ENCODE assay signal across 15 cellular contexts in the genomic region with DNA sequence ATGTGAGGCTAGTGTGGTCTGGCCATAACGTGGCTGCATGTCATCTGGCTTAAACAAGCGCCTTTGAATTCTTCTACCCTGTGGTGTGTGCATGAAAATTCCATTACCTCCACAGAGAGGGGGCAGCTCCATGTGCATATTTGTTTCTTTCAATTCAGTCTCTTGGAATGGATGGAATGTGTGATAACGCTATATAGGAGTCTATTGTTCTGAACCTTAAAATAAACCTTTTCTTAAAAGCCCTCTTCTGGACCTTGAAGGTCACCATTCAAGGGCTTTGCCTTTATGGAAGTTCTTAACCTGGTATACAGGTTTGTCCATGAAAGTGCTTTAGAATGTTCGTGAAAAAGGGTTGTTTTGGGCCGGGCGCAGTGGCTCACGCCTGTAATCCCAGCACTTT.
DNase-seq lines count a peak whose midpoint lies in the region; ATAC-seq, FAIRE-seq and TF ChIP-seq lines count a peak whose summit lies in the region.
"Had no signal": no experiment of that assay in that cellular context is flagged by ENCODE, and none has a peak within 500 bp of the region (broad histone marks: within the 10 kb centered on the region; RNA-seq: fewer than 3 reads in every experiment).

No MANE protein-coding gene starts in this region.

- 83% methylated on average over 7 of the region's 7 CpGs for WGBS in prostate gland
- 73 to 80% methylated on average over 7 of the region's 7 CpGs for WGBS in body of pancreas, 2 donors

- no peak for FAIRE-seq in endothelial cell of umbilical vein (lab: Jason Lieb, UNC)

- BruUV-seq in endothelial cell of umbilical vein (replicated peaks; lab: Mats Ljungman, UMichigan) = no TSS peak

- no peaks in the 10 kb centered on the region for H3K9me1 ChIP-seq in endothelial cell of umbilical vein (replicated peaks; ENCODE audit: control insufficient read depth, extremely low read depth, insufficient read depth, low read length)

- no peaks in the 10 kb centered on the region for H4K20me1 ChIP-seq in endothelial cell of umbilical vein (replicated peaks; ENCODE audit: control insufficient read depth, extremely low read depth, insufficient read depth, low read length)

- H2AFZ ChIP-seq in endothelial cell of umbilical vein (ENCODE audit: low read depth, low read length) = peak overlapping the region; percentile 52

- dilution Hi-C loops in endothelial cell of umbilical vein (cut with MboI; ENCODE audit: extremely low pct_ligation_motif_present, low sequenced_read_pairs) = no loop called here

- no peaks in the 10 kb centered on the region for H3K79me2 ChIP-seq in endothelial cell of umbilical vein (ENCODE audit: control insufficient read depth, insufficient read depth, low read length)

- TF ChIP-seq CTCF in endothelial cell of umbilical vein (IDR thresholded peaks at IDR 0.05; ENCODE audit: extremely low read depth in 1 of 2, insufficient read depth in 1 of 2, low read depth in 1 of 2, low read length in 2 of 2) = no peak
- TF ChIP-seq CTCF in prostate gland (IDR thresholded peaks at IDR 0.05) = no peak
- no peak for TF ChIP-seq CTCF in body of pancreas (IDR thresholded peaks at IDR 0.05)

- H3K4me3 ChIP-seq in endothelial cell of umbilical vein (replicated peaks in 1 of 3; ENCODE audit: insufficient read depth in 1 of 3, low read depth in 1 of 3, low read length in 3 of 3) (no peak overlapping the region), prostate gland (no peak overlapping the region), body of pancreas (no peak overlapping the region)
- H3K4me3 ChIP-seq: uterus had no signal

- no peak overlapping the region for H3K9ac ChIP-seq in endothelial cell of umbilical vein (replicated peaks; ENCODE audit: extremely low read depth, insufficient read depth, low read length)

- H3K36me3 ChIP-seq in endothelial cell of umbilical vein (ENCODE audit: control insufficient read depth in 2 of 2, extremely low read depth in 1 of 2, insufficient read depth in 2 of 2, low read length in 2 of 2) = no peaks in the 10 kb centered on the region
- H3K36me3 ChIP-seq in prostate gland = no peaks in the 10 kb centered on the region
- H3K36me3 ChIP-seq in body of pancreas (replicated peaks in 1 of 2; ENCODE audit: insufficient read depth in 1 of 2, low read depth in 2 of 2) = no peaks in the 10 kb centered on the region
- H3K36me3 ChIP-seq: uterus had no signal

- TF ChIP-seq POLR2A in endothelial cell of umbilical vein (IDR thresholded peaks at IDR 0.05; ENCODE audit: low read depth, low read length) (no peak), prostate gland (IDR thresholded peaks at IDR 0.05) (no peak), body of pancreas (IDR thresholded peaks at IDR 0.05) (no peak)

- CTCF ChIA-PET in endothelial cell of umbilical vein (lab: Charles Lee) = interaction anchor here (0.6 to 1.6 kb wide), 5 partner anchors 12 to 133 kb away, joined by 3 to 6 read pairs (median 4); partner anchors contain the start of gene ADGRL2

- H3K4me2 ChIP-seq in endothelial cell of umbilical vein (ENCODE audit: insufficient read depth, low read length) = peak overlapping the region; percentile 68

- H3K27me3 ChIP-seq in endothelial cell of umbilical vein (ENCODE audit: control insufficient read depth in 2 of 2, insufficient read depth in 2 of 2, low read length in 2 of 2) (no peaks in the 10 kb centered on the region), prostate gland (replicated peaks; ENCODE audit: insufficient read depth) (no peaks in the 10 kb centered on the region), body of pancreas (no peaks in the 10 kb centered on the region)
- H3K27me3 ChIP-seq: uterus had no signal

- intact Hi-C loops in endothelial cell of umbilical vein (cut with micrococcal nuclease) = loop anchor here (5.0 kb wide), 1 partner anchor 1020 kb away; no protein-coding TSS in a partner anchor
- intact Hi-C loops in prostate gland (cut with DNase I) = no loop called here
- intact Hi-C loops in body of pancreas (cut with DNase I) = no loop called here

- DNase-seq in EH (ENCODE audit: low read depth) (peak; percentile 69), NCI-H226 (peak; percentile 84), endothelial cell of umbilical vein (ENCODE audit: low read depth, low spot score) (peak; percentile 69), non-pigmented ciliary epithelial cell (ENCODE audit: low read depth) (peak; percentile 77), prostate gland (ENCODE audit: low spot score) (no peak), Kasumi-1 (lab: John Stamatoyannopoulos, UW) (no peak), body of pancreas (no peak)
- DNase-seq: activated B cell treated with CpG ODN at 0.5 μM for 24 hours; AML-193; DMS79 treated with DMSO at 0.1 percent for 48 hours; NCI-H1092 treated with DMSO at 0.1 percent for 48 hours; OCI-M1; stimulated activated CD4-positive, alpha-beta T cell treated with anti-CD3 and anti-CD28 coated beads, Interleukin-2, amount 100 ng/mL, for 48 hours; uterus had no signal

- peaks cover 24% of the 10 kb centered on the region for H3K4me1 ChIP-seq in endothelial cell of umbilical vein (ENCODE audit: control insufficient read depth, extremely low read depth, insufficient read depth, low read length)
- H3K4me1 ChIP-seq in prostate gland (replicated peaks) = peaks cover 8% of the 10 kb centered on the region
- H3K4me1 ChIP-seq in body of pancreas = peaks cover 16% of the 10 kb centered on the region

- peak overlapping the region; percentile 50 for H3K27ac ChIP-seq in endothelial cell of umbilical vein (ENCODE audit: insufficient read depth, low read depth, low read length)
- H3K27ac ChIP-seq in prostate gland = no peak overlapping the region
- no peak overlapping the region for H3K27ac ChIP-seq in body of pancreas
- H3K27ac ChIP-seq: uterus had no signal

- H3K9me3 ChIP-seq in endothelial cell of umbilical vein (replicated peaks; ENCODE audit: control insufficient read depth, insufficient read depth, low read length) = no peaks in the 10 kb centered on the region
- no peaks in the 10 kb centered on the region for H3K9me3 ChIP-seq in prostate gland
- no peaks in the 10 kb centered on the region for H3K9me3 ChIP-seq in body of pancreas
- H3K9me3 ChIP-seq: uterus had no signal

- ATAC-seq in GM19455 (IDR thresholded peaks at IDR 0.05; ENCODE audit: unreplicated experiment) (no peak), body of pancreas (no peak)

- POLR2A ChIA-PET in endothelial cell of umbilical vein (lab: Charles Lee) = no interaction called here

TF ChIP-seq in endothelial cell of umbilical vein, 7 proteins besides CTCF, POLR2A, EP300 and RAD21:
- TF ChIP-seq MAX (IDR thresholded peaks at IDR 0.05; ENCODE audit: insufficient read depth, insufficient read length) (no peak), EZH2 (IDR thresholded peaks at IDR 0.05; ENCODE audit: borderline replicate concordance, low read depth, low read length, severe bottlenecking) (no peak), JUN (IDR thresholded peaks at IDR 0.05; ENCODE audit: borderline replicate concordance, insufficient read depth, insufficient read length, low read depth) (no peak), POLR2AphosphoS5 (IDR thresholded peaks at IDR 0.05; ENCODE audit: insufficient read depth, low read depth, low read length) (no peak), GATA2 (IDR thresholded peaks at IDR 0.05; ENCODE audit: insufficient read depth, insufficient read length, low read depth, low read length) (no peak), FOS (IDR thresholded peaks at IDR 0.05; ENCODE audit: borderline replicate concordance, insufficient read depth, low read length) (no peak), MYC (IDR thresholded peaks at IDR 0.05; ENCODE audit: low read depth, low read length) (no peak)

Comparison
In these comparisons a context has a peak if more than half of its experiments do, and no peak if none do; other contexts are left out.
1. DNase-seq: peak in EH (single experiment), NCI-H226 (single experiment), endothelial cell of umbilical vein (single experiment) and non-pigmented ciliary epithelial cell (single experiment); none in prostate gland (single experiment), Kasumi-1 (0 of 2) and body of pancreas (0 of 4).